In genomic region chr14:92886337-92886736, GRCh38 we compare ENCODE assay signal across 22 cellular contexts. TPM values are rescaled to one million over a fixed set of nuclear protein-coding genes. Genes with fewer than 3 reads are reported as not detected.
DNase-seq lines count a peak whose midpoint lies in the region; ATAC-seq and TF ChIP-seq lines count a peak whose summit lies in the region.
"Had no signal": no experiment of that assay in that cellular context is flagged by ENCODE, and none has a peak within 500 bp of the region (broad histone marks: within the 10 kb centered on the region; RNA-seq: fewer than 3 reads in every experiment).

No MANE protein-coding gene starts in this region.

- peak overlapping the region; percentile 74 for H3K27ac Mint-ChIP-seq in glutamatergic neuron (ENCODE audit: unreplicated experiment)
- H3K27ac Mint-ChIP-seq: activated naive CD4-positive, alpha-beta T cell treated with anti-CD3 and anti-CD28 coated beads, Interleukin-2, amount 50 U/mL, for 72 hours; nephron; T-helper 2 cell treated with Interferon-gamma antibody and Interleukin-4, amounts not matched to agents 5 μg/mL and 100 μg/mL, for 36 hours had no signal

- H3K36me3 Mint-ChIP-seq in glutamatergic neuron (ENCODE audit: unreplicated experiment): peaks cover 32% of the 10 kb centered on the region
- H3K36me3 Mint-ChIP-seq: activated naive CD4-positive, alpha-beta T cell treated with anti-CD3 and anti-CD28 coated beads, Interleukin-2, amount 50 U/mL, for 72 hours; CD14-positive monocyte had no signal

- peaks cover 19% of the 10 kb centered on the region for H3K4me1 Mint-ChIP-seq in glutamatergic neuron (ENCODE audit: low read depth, unreplicated experiment)
- H3K4me1 Mint-ChIP-seq: CD14-positive monocyte, nephron had no signal

- DNase-seq in DMS153 treated with DMSO at 0.1 percent for 48 hours (lab: John Stamatoyannopoulos, UW; ENCODE audit: unreplicated experiment): peak; percentile 22
- peak; percentile 74 for DNase-seq in NCI-H146 (lab: John Stamatoyannopoulos, UW)
- peak; percentile 87 for DNase-seq in NCI-H524 treated with DMSO at 0.1 percent for 48 hours (lab: John Stamatoyannopoulos, UW)
- DNase-seq in glutamatergic neuron: peak; percentile 55
- no peak for DNase-seq in A172 (ENCODE audit: low spot score)
- DNase-seq in DMS 273 treated with DMSO at 0.1 percent for 48 hours (lab: John Stamatoyannopoulos, UW): no peak
- DNase-seq in COLO668 (lab: John Stamatoyannopoulos, UW; ENCODE audit: unreplicated experiment): no peak
- DNase-seq: activated CD4-positive, alpha-beta T cell treated with anti-CD3 and anti-CD28 coated beads, Interleukin-2, amount 50 U/mL, for 1 hour; central memory CD4-positive, alpha-beta T cell; erythroblast; foreskin melanocyte; HCEC 1CT; hippocampal formation; sigmoid colon had no signal

- ATAC-seq in HG02884 (IDR thresholded peaks at IDR 0.05; ENCODE audit: unreplicated experiment): no peak
- ATAC-seq: activated naive CD4-positive, alpha-beta T cell treated with anti-CD3 and anti-CD28 coated beads, Interleukin-2, amount 50 U/mL, for 72 hours had no signal

- peaks cover 20% of the 10 kb centered on the region for H3K9me3 Mint-ChIP-seq in glutamatergic neuron (ENCODE audit: unreplicated experiment)
- H3K9me3 Mint-ChIP-seq: T-helper 2 cell treated with Interferon-gamma antibody and Interleukin-4, amounts not matched to agents 5 μg/mL and 100 μg/mL, for 36 hours had no signal

- TF ChIP-seq CTCF in glutamatergic neuron (IDR thresholded peaks at IDR 0.05; ENCODE audit: partially characterized antibody, unreplicated experiment): no peak

- H3K27me3 Mint-ChIP-seq in glutamatergic neuron (ENCODE audit: unreplicated experiment): peaks cover 8% of the 10 kb centered on the region

- no peak overlapping the region for H3K4me3 Mint-ChIP-seq in glutamatergic neuron (ENCODE audit: unreplicated experiment)
- H3K4me3 Mint-ChIP-seq: CD14-positive monocyte; nephron; T-helper 2 cell treated with Interferon-gamma antibody and Interleukin-4, amounts not matched to agents 5 μg/mL and 100 μg/mL, for 36 hours had no signal

RNA-seq across cellular contexts. Expression of gene CHGA, which starts 36.6 kb away (rescaled TPM):
- total RNA-seq in glutamatergic neuron (ENCODE audit: unreplicated experiment): 663 TPM
- not detected in 2 replicates for total RNA-seq in A172 (2014; rRNA removed; shearing (Covaris generic))
- total RNA-seq: activated naive CD4-positive, alpha-beta T cell treated with anti-CD3 and anti-CD28 coated beads, Interleukin-2, amount 50 U/mL, for 72 hours; mononuclear cell; RPMI7951; ureter had no signal

Comparison
In these comparisons a context has a peak if more than half of its experiments do, and no peak if none do; other contexts are left out.
1. DNase-seq: peak in DMS153 treated with DMSO at 0.1 percent for 48 hours (single experiment), NCI-H146 (single experiment), NCI-H524 treated with DMSO at 0.1 percent for 48 hours (single experiment) and glutamatergic neuron (single experiment); none in A172 (single experiment), DMS 273 treated with DMSO at 0.1 percent for 48 hours (single experiment) and COLO668 (single experiment).
2. RNA of gene CHGA, which starts 36.6 kb away (total RNA-seq): 663 TPM in glutamatergic neuron (single experiment); not detected in A172; every median in the first group is over 100 times any median in the second.